ENCODE assay signal across 1 cellular context in the genomic region with DNA sequence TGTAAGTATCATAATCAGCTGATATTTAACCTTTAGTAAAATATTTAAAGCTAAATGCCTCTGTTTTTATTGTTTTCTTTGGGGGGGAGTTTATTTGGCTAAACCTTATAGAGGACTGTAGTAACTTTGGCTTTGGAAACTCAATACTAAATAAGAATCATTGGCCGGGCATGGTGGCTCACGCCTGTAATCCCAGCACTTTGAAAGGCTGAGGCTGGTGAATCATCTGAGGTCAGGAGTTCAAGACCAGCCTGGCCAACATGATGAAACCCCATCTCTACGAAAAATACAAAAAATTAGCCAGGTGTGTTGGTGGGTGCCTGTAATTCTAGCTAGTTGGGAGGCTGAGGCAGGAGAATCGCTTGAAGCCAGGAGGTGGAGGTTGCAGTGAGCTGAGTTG. TPM values are rescaled to one million over a fixed set of nuclear protein-coding genes. Genes with fewer than 3 reads are reported as not detected.
"Had no signal": no experiment of that assay in that cellular context is flagged by ENCODE, and none has a peak within 500 bp of the region (broad histone marks: within the 10 kb centered on the region; RNA-seq: fewer than 3 reads in every experiment).

No MANE protein-coding gene starts in this region.

RNA-seq across cellular contexts. Expression of gene EIF4EBP3, which starts 59.3 kb away (rescaled TPM):
- total RNA-seq: smooth muscle cell had no signal
